Comparison of ENCODE assay signal across 9 cellular contexts in genomic region chr13:42574435-42575311, GRCh38.
DNase-seq lines count a peak whose midpoint lies in the region; ATAC-seq lines count a peak whose summit lies in the region.
"Had no signal": no experiment of that assay in that cellular context is flagged by ENCODE, and none has a peak within 500 bp of the region (broad histone marks: within the 10 kb centered on the region; RNA-seq: fewer than 3 reads in every experiment).

No MANE protein-coding gene starts in this region.

- H3K27me3 ChIP-seq in iPS-20b (ENCODE audit: insufficient read depth, low read length): peaks cover 37% of the 10 kb centered on the region
- H3K27me3 ChIP-seq: BLaER1 treated with 17β-estradiol and CSF1 and Interleukin-3, amounts not matched to agents 10 nM and 100 nM had no signal

- ATAC-seq in HG03432 (IDR thresholded peaks at IDR 0.05; ENCODE audit: unreplicated experiment): peak; percentile 73

- peak overlapping the region; percentile 82 for H3K4me3 ChIP-seq in iPS-20b (ENCODE audit: low read length)
- H3K4me3 ChIP-seq: BLaER1 treated with 17β-estradiol and CSF1 and Interleukin-3, amounts not matched to agents 10 nM and 100 nM had no signal

- peak overlapping the region; percentile 67; the same call in 1 of the 2 replicates for H3K9ac ChIP-seq in iPS-20b (ENCODE audit: low read depth, low read length)
- H3K9ac ChIP-seq: BLaER1 treated with 17β-estradiol and CSF1 and Interleukin-3, amounts not matched to agents 10 nM and 100 nM had no signal

- peak; percentile 8 for DNase-seq in activated gamma-delta T cell treated with Interleukin-2 at 50 U/mL for 16 hours
- no peak for DNase-seq in activated gamma-delta T cell (lab: John Stamatoyannopoulos, UW)
- DNase-seq in activated T-cell treated with anti-CD3 and anti-CD28 coated beads, Interleukin-2, amount 50 U/mL, for 48 hours: peak; percentile 78 to 79
- DNase-seq in stimulated activated CD4-positive, alpha-beta T cell treated with anti-CD3 and anti-CD28 coated beads, Interleukin-4, amount 100 ng/mL, for 4 hours: peak; percentile 67 to 80
- no peak for DNase-seq in SKM-1 treated with dmso at 0.1 percent for 144 hours (lab: John Stamatoyannopoulos, UW; ENCODE audit: unreplicated experiment)
- no peak for DNase-seq in medulla oblongata (ENCODE audit: extremely low spot score)

- no peak overlapping the region for H3K27ac ChIP-seq in iPS-20b (ENCODE audit: low read length)
- H3K27ac ChIP-seq: BLaER1 treated with 17β-estradiol and CSF1 and Interleukin-3, amounts not matched to agents 10 nM and 100 nM had no signal

- peaks cover 26% of the 10 kb centered on the region for H3K4me1 ChIP-seq in iPS-20b (ENCODE audit: insufficient read depth, low read length)

- H3K9me3 ChIP-seq in iPS-20b (ENCODE audit: insufficient read depth, low read depth, low read length): peaks cover 10% of the 10 kb centered on the region; the same call in 1 of the 2 replicates

- no peaks in the 10 kb centered on the region for H3K36me3 ChIP-seq in iPS-20b (ENCODE audit: insufficient read depth, low read depth, low read length)
- H3K36me3 ChIP-seq: BLaER1 treated with 17β-estradiol and CSF1 and Interleukin-3, amounts not matched to agents 10 nM and 100 nM had no signal

Comparison
In these comparisons a context has a peak if more than half of its experiments do, and no peak if none do; other contexts are left out.
1. DNase-seq: peak in activated gamma-delta T cell treated with Interleukin-2 at 50 U/mL for 16 hours (single experiment), activated T-cell treated with anti-CD3 and anti-CD28 coated beads, Interleukin-2, amount 50 U/mL, for 48 hours (2 of 2) and stimulated activated CD4-positive, alpha-beta T cell treated with anti-CD3 and anti-CD28 coated beads, Interleukin-4, amount 100 ng/mL, for 4 hours (2 of 2); none in activated gamma-delta T cell (single experiment), SKM-1 treated with dmso at 0.1 percent for 144 hours (single experiment) and medulla oblongata (single experiment).